17 cellular contexts compared by ENCODE assay signal in genomic region chr6:135310291-135310690, GRCh38.
DNase-seq lines count a peak whose midpoint lies in the region; ATAC-seq and TF ChIP-seq lines count a peak whose summit lies in the region.
"Had no signal": no experiment of that assay in that cellular context is flagged by ENCODE, and none has a peak within 500 bp of the region (broad histone marks: within the 10 kb centered on the region; RNA-seq: fewer than 3 reads in every experiment).

No MANE protein-coding gene starts in this region.

- no peak for TF ChIP-seq CTCF in GM20000 (IDR thresholded peaks at IDR 0.05; ENCODE audit: extremely low read depth, missing control alignments)
- no peak for TF ChIP-seq CTCF in choroid plexus epithelial cell (conservative IDR thresholded peaks at IDR 0.05; ENCODE audit: low read depth, low read length)
- TF ChIP-seq CTCF in CD14-positive monocyte (IDR thresholded peaks at IDR 0.05), result no peak

- H3K9me3 Mint-ChIP-seq in CD14-positive monocyte, result no peaks in the 10 kb centered on the region
- H3K9me3 Mint-ChIP-seq: dendritic cell treated with granulocyte-macrophage colony-stimulating factor and Interleukin-4, amounts not matched to agents 40 ng/mL and 50 ng/mL, for 4 days; neural progenitor cell had no signal

- no peaks in the 10 kb centered on the region for H3K36me3 Mint-ChIP-seq in CD14-positive monocyte
- H3K36me3 Mint-ChIP-seq: neural progenitor cell had no signal

- H3K27me3 Mint-ChIP-seq in CD14-positive monocyte (ENCODE audit: low read depth in 3 of 3), result peaks cover 0 to 4% (median 1%) of the 10 kb centered on the region in 3 donors

- intact Hi-C loops in CD14-positive monocyte (cut with micrococcal nuclease), result no loop called here

- no peak overlapping the region for H3K27ac Mint-ChIP-seq in CD14-positive monocyte
- H3K27ac Mint-ChIP-seq: dendritic cell treated with granulocyte-macrophage colony-stimulating factor and Interleukin-4, amounts not matched to agents 40 ng/mL and 50 ng/mL, for 4 days; neural progenitor cell had no signal

- peaks cover 38% of the 10 kb centered on the region for H3K4me1 Mint-ChIP-seq in CD14-positive monocyte
- H3K4me1 Mint-ChIP-seq: neural progenitor cell had no signal

- no peak for ATAC-seq in GM19455 (IDR thresholded peaks at IDR 0.05; ENCODE audit: unreplicated experiment)
- ATAC-seq: HepG2 had no signal

- DNase-seq in DMS79 treated with DMSO at 0.1 percent for 48 hours (lab: John Stamatoyannopoulos, UW) (peak; percentile 67), GM20000 (ENCODE audit: low spot score) (peak; percentile 14), NOMO-1 treated with DMSO at 0.1 percent for 48 hours (lab: John Stamatoyannopoulos, UW; ENCODE audit: unreplicated experiment) (peak; percentile 79), choroid plexus epithelial cell (ENCODE audit: low read depth) (peak; percentile 41), EL (no peak), CD14-positive monocyte (ENCODE audit: low spot score) (no peak)
- DNase-seq: activated CD4-positive, alpha-beta T cell treated with anti-CD3 and anti-CD28 coated beads for 48 hours; DMS153; NCI-H1092; NCI-H345; NK-92 treated with Interleukin-12 subunit alpha and Interleukin-12 subunit beta, amount 100 ng/mL, for 24 hours had no signal

- H3K4me3 ChIP-seq in choroid plexus epithelial cell (ENCODE audit: low read depth, low read length), result no peak overlapping the region
- H3K4me3 ChIP-seq: breast epithelium, neural progenitor cell, SJCRH30 had no signal

- H3K4me3 Mint-ChIP-seq in CD14-positive monocyte, result no peak overlapping the region
- H3K4me3 Mint-ChIP-seq: dendritic cell treated with granulocyte-macrophage colony-stimulating factor and Interleukin-4, amounts not matched to agents 40 ng/mL and 50 ng/mL, for 4 days; neural progenitor cell had no signal

Comparison
In these comparisons a context has a peak if more than half of its experiments do, and no peak if none do; other contexts are left out.
1. DNase-seq: peak in DMS79 treated with DMSO at 0.1 percent for 48 hours (single experiment), GM20000 (single experiment), NOMO-1 treated with DMSO at 0.1 percent for 48 hours (single experiment) and choroid plexus epithelial cell (single experiment); none in EL (single experiment) and CD14-positive monocyte (single experiment).